ENCODE assay signal across 18 cellular contexts in genomic region chr1:180860535-180860934, GRCh38. TPM values are rescaled to one million over a fixed set of nuclear protein-coding genes. Genes with fewer than 3 reads are reported as not detected.
DNase-seq lines count a peak whose midpoint lies in the region; ATAC-seq and TF ChIP-seq lines count a peak whose summit lies in the region.
"Had no signal": no experiment of that assay in that cellular context is flagged by ENCODE, and none has a peak within 500 bp of the region (broad histone marks: within the 10 kb centered on the region; RNA-seq: fewer than 3 reads in every experiment).

No MANE protein-coding gene starts in this region.

- no peak for ATAC-seq in T-helper 17 cell

- peaks cover 11% of the 10 kb centered on the region for H3K36me3 Mint-ChIP-seq in T-helper 17 cell (ENCODE audit: low read depth)
- H3K36me3 Mint-ChIP-seq in nephron progenitor cell (ENCODE audit: low read depth): peaks cover 15% of the 10 kb centered on the region
- H3K36me3 Mint-ChIP-seq in activated naive CD4-positive, alpha-beta T cell treated with anti-CD3 and anti-CD28 coated beads for 36 hours (ENCODE audit: low read depth): peaks cover 2% of the 10 kb centered on the region

- H3K4me3 Mint-ChIP-seq in T-helper 17 cell (no peak overlapping the region), nephron progenitor cell (no peak overlapping the region)
- H3K4me3 Mint-ChIP-seq in activated naive CD4-positive, alpha-beta T cell treated with anti-CD3 and anti-CD28 coated beads for 36 hours: no peak overlapping the region
- H3K4me3 Mint-ChIP-seq: B cell; CD4-positive, CD25-positive, alpha-beta regulatory T cell had no signal

- intact Hi-C loops in activated naive CD4-positive, alpha-beta T cell treated with anti-CD3 and anti-CD28 coated beads for 36 hours (cut with micrococcal nuclease): loop anchor here (1.0 to 5.0 kb wide), 4 partner anchors 83 to 608 kb away; partner anchors contain the start of gene XPR1

- H3K27me3 Mint-ChIP-seq in T-helper 17 cell: no peaks in the 10 kb centered on the region
- peaks cover 2% of the 10 kb centered on the region for H3K27me3 Mint-ChIP-seq in nephron progenitor cell (ENCODE audit: low read depth, poor library complexity)
- H3K27me3 Mint-ChIP-seq in activated naive CD4-positive, alpha-beta T cell treated with anti-CD3 and anti-CD28 coated beads for 36 hours (ENCODE audit: low read depth): no peaks in the 10 kb centered on the region
- H3K27me3 Mint-ChIP-seq: B cell; CD4-positive, CD25-positive, alpha-beta regulatory T cell had no signal

- CTCF ChIA-PET in activated naive CD4-positive, alpha-beta T cell treated with anti-CD3 and anti-CD28 coated beads for 36 hours (lab: Charles Lee): interaction anchor here (0.6 to 4.9 kb wide), 4 partner anchors 82 to 706 kb away, joined by 3 to 141 read pairs (median 55); no protein-coding TSS in a partner anchor

- H3K9me3 Mint-ChIP-seq in nephron progenitor cell: no peaks in the 10 kb centered on the region
- no peaks in the 10 kb centered on the region for H3K9me3 Mint-ChIP-seq in activated naive CD4-positive, alpha-beta T cell treated with anti-CD3 and anti-CD28 coated beads for 36 hours
- H3K9me3 Mint-ChIP-seq: CD4-positive, CD25-positive, alpha-beta regulatory T cell had no signal

- in situ Hi-C loops in GM13976 (cut with MboI; ENCODE audit: low sequenced_read_pairs, unreplicated experiment): no loop called here

- H3K27ac Mint-ChIP-seq in T-helper 17 cell: peak overlapping the region; percentile 29
- peak overlapping the region; percentile 58 for H3K27ac Mint-ChIP-seq in nephron progenitor cell
- no peak overlapping the region for H3K27ac Mint-ChIP-seq in activated naive CD4-positive, alpha-beta T cell treated with anti-CD3 and anti-CD28 coated beads for 36 hours
- H3K27ac Mint-ChIP-seq: B cell had no signal

- DNase-seq in DMS53 (lab: John Stamatoyannopoulos, UW): peak; percentile 14
- DNase-seq in DMS53 treated with DMSO at 0.1 percent for 48 hours (lab: John Stamatoyannopoulos, UW; ENCODE audit: unreplicated experiment): no peak
- peak; percentile 8 for DNase-seq in ELR (ENCODE audit: low read depth)
- no peak for DNase-seq in T-helper 17 cell
- no peak for DNase-seq in nephron progenitor cell
- no peak for DNase-seq in stimulated activated naive CD4-positive, alpha-beta T cell (lab: John Stamatoyannopoulos, UW)
- DNase-seq in GM13976 (ENCODE audit: low spot score): no peak
- DNase-seq in activated naive CD4-positive, alpha-beta T cell treated with anti-CD3 and anti-CD28 coated beads for 36 hours: no peak
- DNase-seq: CD4-positive, CD25-positive, alpha-beta regulatory T cell; DMS153; EL; KG1; MV-4-11; NCI-H1694 treated with DMSO at 0.1 percent for 48 hours; NCI-H226; NCI-H524 had no signal

- H3K4me1 Mint-ChIP-seq in T-helper 17 cell (peaks cover 9% of the 10 kb centered on the region), nephron progenitor cell (peaks cover 4% of the 10 kb centered on the region)
- H3K4me1 Mint-ChIP-seq in activated naive CD4-positive, alpha-beta T cell treated with anti-CD3 and anti-CD28 coated beads for 36 hours (ENCODE audit: low read depth): peaks cover 2% of the 10 kb centered on the region

- H3K9me3 ChIP-seq in T-helper 17 cell (ENCODE audit: control insufficient read depth, low read length, poor library complexity, severe bottlenecking): no peaks in the 10 kb centered on the region
- H3K9me3 ChIP-seq: SJSA1 had no signal

- TF ChIP-seq CTCF in nephron progenitor cell (IDR thresholded peaks at IDR 0.05) (no peak), GM13976 (IDR thresholded peaks at IDR 0.05; ENCODE audit: borderline replicate concordance, control extremely low read depth, extremely low read depth, insufficient read depth, missing control alignments) (no peak)

RNA-seq across cellular contexts. Expression of gene KIAA1614, which starts 52.2 kb away (rescaled TPM):
- total RNA-seq in T-helper 17 cell: under 1 TPM; 0.05 to 0.08 TPM
- total RNA-seq in activated naive CD4-positive, alpha-beta T cell treated with anti-CD3 and anti-CD28 coated beads for 36 hours: not detected

Comparison
In these comparisons a context has a peak if more than half of its experiments do, and no peak if none do; other contexts are left out.
1. DNase-seq: peak in DMS53 (single experiment) and ELR (single experiment); none in DMS53 treated with DMSO at 0.1 percent for 48 hours (single experiment), T-helper 17 cell (0 of 3), nephron progenitor cell (single experiment), stimulated activated naive CD4-positive, alpha-beta T cell (0 of 6), GM13976 (single experiment) and activated naive CD4-positive, alpha-beta T cell treated with anti-CD3 and anti-CD28 coated beads for 36 hours (single experiment).